Comparison of ENCODE assay signal across 36 cellular contexts in genomic region chr6:113442040-113442439, GRCh38.
DNase-seq lines count a peak whose midpoint lies in the region; ATAC-seq, FAIRE-seq and TF ChIP-seq lines count a peak whose summit lies in the region.
"Had no signal": no experiment of that assay in that cellular context is flagged by ENCODE, and none has a peak within 500 bp of the region (broad histone marks: within the 10 kb centered on the region; RNA-seq: fewer than 3 reads in every experiment).

No MANE protein-coding gene starts in this region.

- FAIRE-seq in A549 (lab: Jason Lieb, UNC) (no peak), kidney (lab: Jason Lieb, UNC) (no peak)
- FAIRE-seq: G401.6, GM19239, HepG2 had no signal

- TF ChIP-seq RAD21 in A549 (conservative IDR thresholded peaks at IDR 0.05 in 1 of 2, IDR thresholded peaks at IDR 0.05 in 1 of 2) = no peak

- TF ChIP-seq CTCF in A549 (IDR thresholded peaks at IDR 0.05) (no peak), endodermal cell (conservative IDR thresholded peaks at IDR 0.05) (no peak), kidney (IDR thresholded peaks at IDR 0.05; ENCODE audit: borderline replicate concordance, extremely low read depth, insufficient read depth) (no peak)

- 12% methylated on average over 1 of the region's 1 CpG for WGBS in A549 (ENCODE audit: missing lambda C conversion rate)
- 96% methylated on average over 1 of the region's 1 CpG; no CpG with 5 or more reads in 1 of the 2 experiments for WGBS in endodermal cell (ENCODE audit: insufficient coverage in 1 of 2, insufficient read length in 1 of 2), 2 experiments

- H3K4me3 ChIP-seq in A549 (no peak overlapping the region), endodermal cell (ENCODE audit: low read length) (no peak overlapping the region), kidney (ENCODE audit: low read length in 2 of 2) (no peak overlapping the region)
- H3K4me3 ChIP-seq: left lung, transverse colon had no signal

- H3K36me3 ChIP-seq in endodermal cell (ENCODE audit: control insufficient read depth, insufficient read depth, low read length) (no peaks in the 10 kb centered on the region), kidney (ENCODE audit: control insufficient read depth in 1 of 2, insufficient read depth in 2 of 2, low read length in 2 of 2) (no peaks in the 10 kb centered on the region)
- H3K36me3 ChIP-seq: left lung, transverse colon had no signal

- TF ChIP-seq EP300 in A549 (IDR thresholded peaks at IDR 0.05) = no peak

- H3K4me3 Mint-ChIP-seq in endodermal cell = no peak overlapping the region
- H3K4me3 Mint-ChIP-seq: activated T-helper 1 cell treated with anti-CD3 and anti-CD28 coated beads, Interleukin-12 subunit alpha, Interleukin-12 subunit beta, Interleukin-2, Interleukin-4 antibody, amounts not matched to agents 30 ng/mL and 10 ng/mL and 1 ng/mL, durations not matched to agents 14 hours and 24 hours and 36 hours; CD8-positive, alpha-beta memory T cell; effector memory CD8-positive, alpha-beta T cell; neural crest cell; stimulated activated effector memory CD8-positive, alpha-beta T cell treated with anti-CD3 and anti-CD28 coated beads, Interleukin-12 subunit alpha, Interleukin-12 subunit beta, amount 100 ng/mL, for 72 hours had no signal

- ATAC-seq in A549 = no peak
- ATAC-seq in GM18867 (IDR thresholded peaks at IDR 0.05; ENCODE audit: unreplicated experiment) = no peak
- ATAC-seq: effector memory CD8-positive, alpha-beta T cell; HepG2; left lung; Panc1; stimulated activated effector memory CD8-positive, alpha-beta T cell treated with anti-CD3 and anti-CD28 coated beads, Interleukin-12 subunit alpha, Interleukin-12 subunit beta, amount 100 ng/mL, for 72 hours had no signal

- DNase-seq in A549 (ENCODE audit: low read depth in 1 of 2, low spot score in 1 of 2) (no peak), DMS153 treated with DMSO at 0.1 percent for 48 hours (lab: John Stamatoyannopoulos, UW; ENCODE audit: unreplicated experiment) (peak; percentile 84), NCI-H1436 (lab: John Stamatoyannopoulos, UW) (peak; percentile 77), NCI-H69 (lab: John Stamatoyannopoulos, UW) (peak; percentile 83), endodermal cell (no peak), kidney (no peak)
- DNase-seq in NK-92 treated with Interleukin-12 subunit alpha and Interleukin-12 subunit beta, amount 100 ng/mL, for 24 hours (lab: John Stamatoyannopoulos, UW) = no peak
- DNase-seq: activated CD4-positive, alpha-beta T cell treated with anti-CD3 and anti-CD28 coated beads, Interleukin-2, amount 50 U/mL, for 48 hours; activated CD4-positive, CD25-positive, alpha-beta regulatory T cell treated with anti-CD3 and anti-CD28 coated beads, Interleukin-2, amount 50 U/mL, for 72 hours; activated CD8-positive, alpha-beta memory T cell treated with anti-CD3 and anti-CD28 coated beads, Interleukin-2, amount 50 U/mL, for 48 hours; activated naive CD4-positive, alpha-beta T cell treated with Interleukin-2 at 50 U/mL for 16 hours; CD8-positive, alpha-beta memory T cell; central memory CD4-positive, alpha-beta T cell; cortex of kidney; DMS79; effector memory CD8-positive, alpha-beta T cell; erythroblast; glutamatergic neuron; H7; Kasumi-1; left lung; mesendoderm; NCI-H2029; NCI-H524; retina; Right ventricle myocardium superior; transverse colon had no signal

- peak overlapping the region; percentile 47; the same call in 2 of the 3 replicates for H3K4me2 ChIP-seq in A549

- no peaks in the 10 kb centered on the region for H3K4me1 Mint-ChIP-seq in endodermal cell
- H3K4me1 Mint-ChIP-seq: CD8-positive, alpha-beta memory T cell; stimulated activated effector memory CD8-positive, alpha-beta T cell treated with anti-CD3 and anti-CD28 coated beads, Interleukin-12 subunit alpha, Interleukin-12 subunit beta, amount 100 ng/mL, for 72 hours had no signal

- peak overlapping the region in 1 of 2 experiments; percentile 46; a peak in 1 of 6 replicates for H3K27ac ChIP-seq in A549
- H3K27ac ChIP-seq in endodermal cell (ENCODE audit: low read depth, low read length) = no peak overlapping the region
- H3K27ac ChIP-seq in kidney (ENCODE audit: low read depth in 2 of 2, low read length in 2 of 2) = no peak overlapping the region
- H3K27ac ChIP-seq: left lung, parathyroid adenoma, transverse colon had no signal

- H3K27ac Mint-ChIP-seq in endodermal cell = no peak overlapping the region
- H3K27ac Mint-ChIP-seq: activated T-helper 1 cell treated with anti-CD3 and anti-CD28 coated beads, Interleukin-12 subunit alpha, Interleukin-12 subunit beta, Interleukin-2, Interleukin-4 antibody, amounts not matched to agents 30 ng/mL and 10 ng/mL and 1 ng/mL, durations not matched to agents 14 hours and 24 hours and 36 hours; effector memory CD8-positive, alpha-beta T cell; stimulated activated effector memory CD8-positive, alpha-beta T cell treated with anti-CD3 and anti-CD28 coated beads, Interleukin-12 subunit alpha, Interleukin-12 subunit beta, amount 100 ng/mL, for 72 hours had no signal

- no peaks in the 10 kb centered on the region for H3K9me3 ChIP-seq in A549
- no peaks in the 10 kb centered on the region for H3K9me3 ChIP-seq in endodermal cell (ENCODE audit: control insufficient read depth, low read length)
- no peaks in the 10 kb centered on the region for H3K9me3 ChIP-seq in kidney (ENCODE audit: control insufficient read depth in 1 of 2, low read length in 2 of 2)
- H3K9me3 ChIP-seq: left lung, transverse colon had no signal

- H3K36me3 Mint-ChIP-seq in endodermal cell (ENCODE audit: low read depth) = no peaks in the 10 kb centered on the region
- H3K36me3 Mint-ChIP-seq: CD8-positive, alpha-beta memory T cell; stimulated activated effector memory CD8-positive, alpha-beta T cell treated with anti-CD3 and anti-CD28 coated beads, Interleukin-12 subunit alpha, Interleukin-12 subunit beta, amount 100 ng/mL, for 72 hours had no signal

- no peaks in the 10 kb centered on the region for H3K27me3 ChIP-seq in endodermal cell (ENCODE audit: control insufficient read depth, insufficient read depth, low read length, poor library complexity, severe bottlenecking)
- H3K27me3 ChIP-seq: left lung, transverse colon had no signal

- no peaks in the 10 kb centered on the region for H3K9me3 Mint-ChIP-seq in endodermal cell
- H3K9me3 Mint-ChIP-seq: activated T-helper 1 cell treated with anti-CD3 and anti-CD28 coated beads, Interleukin-12 subunit alpha, Interleukin-12 subunit beta, Interleukin-2, Interleukin-4 antibody, amounts not matched to agents 30 ng/mL and 10 ng/mL and 1 ng/mL, durations not matched to agents 14 hours and 24 hours and 36 hours had no signal

- H3K4me1 ChIP-seq in A549 (peaks cover 11% of the 10 kb centered on the region), endodermal cell (ENCODE audit: control insufficient read depth, insufficient read depth, low read length) (no peaks in the 10 kb centered on the region), kidney (ENCODE audit: control insufficient read depth in 1 of 2, insufficient read depth in 1 of 2, low read depth in 1 of 2, low read length in 2 of 2) (no peaks in the 10 kb centered on the region)
- H3K4me1 ChIP-seq: parathyroid adenoma, transverse colon had no signal

- CTCF ChIA-PET in A549 (lab: Yijun Ruan, JAX) = no interaction called here

- intact Hi-C loops in kidney (cut with DNase I) = no loop called here

- H3K9ac ChIP-seq in endodermal cell (ENCODE audit: extremely low read depth, low read length, poor library complexity, severe bottlenecking) = no peak overlapping the region
- H3K9ac ChIP-seq in kidney (ENCODE audit: low read length in 2 of 2) = no peak overlapping the region
- H3K9ac ChIP-seq: parathyroid adenoma had no signal

- H3K27me3 Mint-ChIP-seq in endodermal cell (ENCODE audit: insufficient read depth) = no peaks in the 10 kb centered on the region
- H3K27me3 Mint-ChIP-seq: effector memory CD8-positive, alpha-beta T cell had no signal

- TF ChIP-seq POLR2A in A549 (IDR thresholded peaks at IDR 0.05; ENCODE audit: low read length) = no peak

- POLR2A ChIA-PET in A549 (lab: Yijun Ruan, JAX) = no interaction called here

TF ChIP-seq in A549, 52 proteins besides CTCF, POLR2A, EP300 and RAD21 (continues in another document):
- no peak for TF ChIP-seq BHLHE40 (IDR thresholded peaks at IDR 0.05; ENCODE audit: low read depth, low read length)
- no peak for TF ChIP-seq ZSCAN20 (CRISPR knock-in tag; IDR thresholded peaks at IDR 0.05)
- TF ChIP-seq KDM5A (IDR thresholded peaks at IDR 0.05) = no peak
- no peak for TF ChIP-seq RARB (CRISPR knock-in tag; IDR thresholded peaks at IDR 0.05)
- no peak for TF ChIP-seq E2F6 (IDR thresholded peaks at IDR 0.05; ENCODE audit: borderline replicate concordance, low read depth)
- no peak for TF ChIP-seq NR3C1 (IDR thresholded peaks at IDR 0.05)
- no peak for TF ChIP-seq HES2 (IDR thresholded peaks at IDR 0.05)
- TF ChIP-seq ZFP36 (IDR thresholded peaks at IDR 0.05; ENCODE audit: borderline replicate concordance, partially characterized antibody) = no peak
- no peak for TF ChIP-seq ATOH8 (CRISPR knock-in tag; IDR thresholded peaks at IDR 0.05; ENCODE audit: low read depth)
- TF ChIP-seq USF2 (IDR thresholded peaks at IDR 0.05) = no peak
- TF ChIP-seq KDM1A (IDR thresholded peaks at IDR 0.05; ENCODE audit: low read depth) = no peak
- no peak for TF ChIP-seq HOXB5 (CRISPR knock-in tag; IDR thresholded peaks at IDR 0.05)

Comparison
In these comparisons a context has a peak if more than half of its experiments do, and no peak if none do; other contexts are left out.
1. DNase-seq: peak in DMS153 treated with DMSO at 0.1 percent for 48 hours (single experiment), NCI-H1436 (single experiment) and NCI-H69 (single experiment); none in A549 (0 of 2), NK-92 treated with Interleukin-12 subunit alpha and Interleukin-12 subunit beta, amount 100 ng/mL, for 24 hours (single experiment), endodermal cell (single experiment) and kidney (single experiment).